Comparison of ENCODE assay signal across 2 cellular contexts in genomic region chr1:85199667-85200366, GRCh38.
TF ChIP-seq lines count a peak whose summit lies in the region.

No MANE protein-coding gene starts in this region.

TF ChIP-seq in SK-N-SH, 30 proteins besides CTCF, POLR2A, EP300 and RAD21 (continued from another document):
- TF ChIP-seq ZBTB33 (IDR thresholded peaks at IDR 0.05; ENCODE audit: borderline replicate concordance, low read depth): no peak
- no peak for TF ChIP-seq TEAD4 (IDR thresholded peaks at IDR 0.05; ENCODE audit: borderline replicate concordance, insufficient read depth)
- no peak for TF ChIP-seq TCF12 (IDR thresholded peaks at IDR 0.05)
- no peak for TF ChIP-seq FOXJ3 (CRISPR knock-in tag; IDR thresholded peaks at IDR 0.05)
- no peak for TF ChIP-seq FOSL2 (IDR thresholded peaks at IDR 0.05; ENCODE audit: borderline replicate concordance, low read depth)
- TF ChIP-seq REST (IDR thresholded peaks at IDR 0.05; ENCODE audit: low read depth, low read length): no peak
- TF ChIP-seq MEF2A (IDR thresholded peaks at IDR 0.05; ENCODE audit: borderline replicate concordance, low read depth): no peak
- TF ChIP-seq SMC3 (IDR thresholded peaks at IDR 0.05; ENCODE audit: low read depth, low read length): no peak
- no peak for TF ChIP-seq FOXM1 (IDR thresholded peaks at IDR 0.05; ENCODE audit: low read depth)
- no peak for TF ChIP-seq ELF1 (IDR thresholded peaks at IDR 0.05)
- no peak for TF ChIP-seq TAF1 (IDR thresholded peaks at IDR 0.05; ENCODE audit: borderline replicate concordance, low read depth, low read length)
- no peak for TF ChIP-seq JUND (IDR thresholded peaks at IDR 0.05)
- TF ChIP-seq EZH2phosphoT487 (IDR thresholded peaks at IDR 0.05; ENCODE audit: borderline replicate concordance, low read depth): no peak
- no peak for TF ChIP-seq MXI1 (IDR thresholded peaks at IDR 0.05; ENCODE audit: low read depth, low read length)
- TF ChIP-seq GABPA (IDR thresholded peaks at IDR 0.05; ENCODE audit: low read depth): no peak
- TF ChIP-seq RCOR1 (IDR thresholded peaks at IDR 0.05; ENCODE audit: low read length): no peak

TF ChIP-seq in SK-N-SH treated with all-trans-retinoic acid at 6 μM for 48 hours, 23 proteins besides CTCF, POLR2A, EP300 and RAD21 (continued from another document):
- TF ChIP-seq POU6F1 (CRISPR knock-in tag; IDR thresholded peaks at IDR 0.05; ENCODE audit: borderline replicate concordance, low read depth) (no peak), TCF4 (CRISPR knock-in tag; IDR thresholded peaks at IDR 0.05; ENCODE audit: borderline replicate concordance) (no peak), RARB (CRISPR knock-in tag; IDR thresholded peaks at IDR 0.05) (no peak), ZC3H10 (CRISPR knock-in tag; IDR thresholded peaks at IDR 0.05) (no peak), ARNTL (CRISPR knock-in tag; IDR thresholded peaks at IDR 0.05; ENCODE audit: borderline replicate concordance, low read depth) (no peak)
